ENCODE assay signal across 19 cellular contexts in genomic region chr1:114703242-114703641, GRCh38.
DNase-seq lines count a peak whose midpoint lies in the region; ATAC-seq lines count a peak whose summit lies in the region.
"Had no signal": no experiment of that assay in that cellular context is flagged by ENCODE, and none has a peak within 500 bp of the region (broad histone marks: within the 10 kb centered on the region; RNA-seq: fewer than 3 reads in every experiment).

No MANE protein-coding gene starts in this region.

- DNase-seq in fibroblast of peridontal ligament (ENCODE audit: extremely low read depth) (peak; percentile 47), SW 1271 (lab: John Stamatoyannopoulos, UW) (no peak)
- no peak for DNase-seq in activated T-cell treated with anti-CD3 and anti-CD28 coated beads, Interleukin-2, amount 50 U/mL, for 48 hours
- DNase-seq: activated CD4-positive, alpha-beta T cell treated with anti-CD3 and anti-CD28 coated beads, Interleukin-2, amount 50 U/mL, for 1 hour; activated T-cell treated with anti-CD3 and anti-CD28 coated beads, Interleukin-2, amount 50 U/mL, for 1 hour; AML-193; body of pancreas; cortex of kidney; GDM1; lower lobe of right lung; naive B cell; NCI-H1092; NCI-H2107; tibial artery had no signal

- peak; percentile 68 for ATAC-seq in GM18511 (IDR thresholded peaks at IDR 0.05; ENCODE audit: unreplicated experiment)
- ATAC-seq in HG02885 (IDR thresholded peaks at IDR 0.05; ENCODE audit: poor library complexity, unreplicated experiment) = peak; percentile 56
- ATAC-seq in GM21737 (IDR thresholded peaks at IDR 0.05; ENCODE audit: unreplicated experiment) = no peak
- ATAC-seq: activated naive CD4-positive, alpha-beta T cell treated with anti-CD3 and anti-CD28 coated beads, Interleukin-2, amount 50 U/mL, for 72 hours; body of pancreas; lower lobe of right lung; stimulated activated memory B cell treated with anti-CD40 and anti-IgM and Interleukin-4, amounts not matched to agents 10 μg/mL and 1 μg/mL and 100 μg/mL, for 72 hours had no signal
